8 cellular contexts compared by ENCODE assay signal in the genomic region with DNA sequence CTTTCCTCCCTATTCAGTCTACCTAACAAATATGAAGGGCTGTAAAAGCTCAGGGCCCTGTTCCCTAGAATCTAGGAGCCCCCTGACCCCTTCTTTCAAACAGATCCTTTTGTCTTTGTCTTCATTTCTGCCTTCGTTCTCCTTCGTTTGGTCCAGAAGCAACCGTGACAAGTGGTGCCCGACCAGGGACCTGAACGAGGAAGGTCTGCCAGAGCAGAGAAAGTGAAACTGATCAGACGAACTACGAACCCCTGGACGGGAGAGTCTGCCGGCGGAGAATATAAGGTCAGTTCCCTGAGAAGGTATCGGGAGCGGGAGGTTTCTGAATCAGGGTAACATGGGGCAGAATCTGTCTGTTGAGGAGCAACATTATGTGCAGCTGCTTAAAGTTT. TPM values are rescaled to one million over a fixed set of nuclear protein-coding genes. Genes with fewer than 3 reads are reported as not detected.
DNase-seq lines count a peak whose midpoint lies in the region; ATAC-seq and TF ChIP-seq lines count a peak whose summit lies in the region.

No MANE protein-coding gene starts in this region.

- H3K4me3 ChIP-seq in HUES64 (ENCODE audit: low read length) (peak overlapping the region; percentile 75), astrocyte of the cerebellum (ENCODE audit: low read depth, low read length) (peak overlapping the region; percentile 80), lung (peak overlapping the region; percentile 85)

- no peak for TF ChIP-seq CTCF in astrocyte of the cerebellum (IDR thresholded peaks at IDR 0.05; ENCODE audit: low read depth, low read length, missing control alignments)
- no peak for TF ChIP-seq CTCF in lung (IDR thresholded peaks at IDR 0.05; ENCODE audit: control extremely low read depth, extremely low read depth)

- 76% methylated on average over 12 of the region's 12 CpGs for WGBS in HUES64
- WGBS in lung, 2 donors = 63% methylated on average over 12 of the region's 12 CpGs

- no peaks in the 10 kb centered on the region for H3K9me3 ChIP-seq in HUES64 (ENCODE audit: insufficient read depth, low read depth, low read length)
- peaks cover 0 to 7% of the 10 kb centered on the region in 2 donors for H3K9me3 ChIP-seq in lung (ENCODE audit: control insufficient read depth in 2 of 2, insufficient read depth in 1 of 2, low read length in 1 of 2)

- in situ Hi-C loops in astrocyte of the cerebellum (cut with HindIII; ENCODE audit: low sequenced_read_pairs) = no loop called here

- peak overlapping the region; percentile 70 for H3K9ac ChIP-seq in HUES64 (ENCODE audit: low read depth, low read length)

- H3K27me3 ChIP-seq in HUES64 (ENCODE audit: insufficient read depth, low read length) = no peaks in the 10 kb centered on the region
- no peaks in the 10 kb centered on the region for H3K27me3 ChIP-seq in lung (ENCODE audit: control insufficient read depth, insufficient read depth)

- DNase-seq in AG08396 (ENCODE audit: low spot score) (peak; percentile 14), astrocyte of the cerebellum (ENCODE audit: low read depth) (no peak), lung (ENCODE audit: low spot score) (no peak), NAMALWA (ENCODE audit: low spot score) (no peak), T1000 (lab: John Stamatoyannopoulos, UW) (no peak), retina (no peak)
- DNase-seq in activated CD4-positive, alpha-beta T cell treated with anti-CD3 and anti-CD28 coated beads for 1 hour = no peak

- H3K27ac ChIP-seq in HUES64 (ENCODE audit: low read depth, low read length) (no peak overlapping the region), lung (ENCODE audit: low read depth in 1 of 2, low read length in 1 of 2) (peak overlapping the region; percentile 81 to 95)

- H3K36me3 ChIP-seq in HUES64 (ENCODE audit: insufficient read depth, low read length) (peaks cover 45% of the 10 kb centered on the region), lung (ENCODE audit: control insufficient read depth in 2 of 2, insufficient read depth in 2 of 2, low read length in 2 of 2) (peaks cover 12 to 16% of the 10 kb centered on the region in 2 donors)

- H3K4me1 ChIP-seq in HUES64 (ENCODE audit: insufficient read depth, low read length) = peaks cover 5% of the 10 kb centered on the region; the same call in 1 of the 2 replicates
- H3K4me1 ChIP-seq in lung (ENCODE audit: control insufficient read depth in 2 of 2, insufficient read depth in 2 of 2, low read length in 2 of 2) = peaks cover 7% of the 10 kb centered on the region in 2 donors

- no peak for ATAC-seq in lung (ENCODE audit: insufficient read depth, low FRiP score)

RNA-seq across cellular contexts. Expression of a gene that starts 0.8 kb away (rescaled TPM):
- polyA plus RNA-seq in HUES64 (2013, experiment 1 of 2) = 39.8 TPM
- polyA plus RNA-seq in HUES64 (2013, experiment 2 of 2) = 38.5 TPM
- total RNA-seq in lung = 10 to 100 TPM; 31.8 to 58.8 TPM
- polyA plus RNA-seq in lung = 10 to 100 TPM; 38.0 to 38.1 TPM

RNA-seq across cellular contexts. Expression of a gene that starts 20.9 kb away (rescaled TPM):
- 1.7 TPM for polyA plus RNA-seq in HUES64 (2013, experiment 1 of 2)
- 2.0 TPM for polyA plus RNA-seq in HUES64 (2013, experiment 2 of 2)
- total RNA-seq in lung = 1 to 10 TPM; 3.7 TPM
- 1 to 10 TPM in 1 of 2 donors, under 1 TPM in 1; 0.93 to 1.1 TPM for polyA plus RNA-seq in lung

RNA-seq across cellular contexts. Expression of a gene that starts 27.2 kb away (rescaled TPM):
- polyA plus RNA-seq in HUES64 (2013, experiment 1 of 2) = 5.4 TPM
- 6.7 TPM for polyA plus RNA-seq in HUES64 (2013, experiment 2 of 2)
- 1 to 10 TPM; 5.2 to 8.0 TPM for total RNA-seq in lung
- polyA plus RNA-seq in lung = 1 to 10 TPM; 1.2 to 1.8 TPM

RNA-seq across cellular contexts. Expression of a gene that starts 47.4 kb away (rescaled TPM):
- polyA plus RNA-seq in HUES64 (2013, experiment 1 of 2) = 12.4 TPM
- polyA plus RNA-seq in HUES64 (2013, experiment 2 of 2) = 16.7 TPM
- 10 to 100 TPM in 1 of 2 donors, 1 to 10 TPM in 1; 1.2 to 16.4 TPM for total RNA-seq in lung
- polyA plus RNA-seq in lung = 10 to 100 TPM; 20.9 to 53.4 TPM

RNA-seq across cellular contexts. Expression of a gene that starts 56.6 kb away (rescaled TPM):
- 1.8 TPM for polyA plus RNA-seq in HUES64 (2013, experiment 1 of 2)
- 1.3 TPM for polyA plus RNA-seq in HUES64 (2013, experiment 2 of 2)
- total RNA-seq in lung = 1 to 10 TPM; 3.5 to 3.8 TPM
- polyA plus RNA-seq in lung = 1 to 10 TPM in 1 of 2 donors, under 1 TPM in 1; 0.97 to 1.3 TPM
